In genomic region chr4:5784960-5785611, GRCh38 we compare ENCODE assay signal across 16 cellular contexts.
DNase-seq lines count a peak whose midpoint lies in the region; ATAC-seq and TF ChIP-seq lines count a peak whose summit lies in the region.
"Had no signal": no experiment of that assay in that cellular context is flagged by ENCODE, and none has a peak within 500 bp of the region (broad histone marks: within the 10 kb centered on the region; RNA-seq: fewer than 3 reads in every experiment).

No MANE protein-coding gene starts in this region.

- peaks cover 10% of the 10 kb centered on the region for H3K27me3 Mint-ChIP-seq in neural progenitor cell (ENCODE audit: insufficient read depth, low read depth)
- peaks cover 0 to 4% of the 10 kb centered on the region in 2 donors for H3K27me3 Mint-ChIP-seq in T-cell
- H3K27me3 Mint-ChIP-seq: stimulated activated memory B cell treated with anti-CD40 and anti-IgM and Interleukin-4, amounts not matched to agents 10 μg/mL and 1 μg/mL and 100 μg/mL, for 72 hours had no signal

- H3K9me2 ChIP-seq in GM23248 (ENCODE audit: insufficient read depth): no peaks in the 10 kb centered on the region

- in situ Hi-C loops in GM23248 (cut with MboI): no loop called here
- in situ Hi-C loops in astrocyte of the spinal cord (cut with HindIII; ENCODE audit: low sequenced_read_pairs): no loop called here

- no peak for ATAC-seq in foreskin keratinocyte
- no peak for ATAC-seq in HG02798 (IDR thresholded peaks at IDR 0.05; ENCODE audit: poor library complexity, unreplicated experiment)
- no peak for ATAC-seq in T-cell (replicated peaks in 1 of 4)
- ATAC-seq: stimulated activated memory B cell treated with anti-CD40 and anti-IgM and Interleukin-4, amounts not matched to agents 10 μg/mL and 1 μg/mL and 100 μg/mL, for 72 hours had no signal

- no peak overlapping the region for H3K4me2 ChIP-seq in GM23248 (ENCODE audit: unreplicated experiment)
- H3K4me2 ChIP-seq in neural progenitor cell: no peak overlapping the region

- H3K36me3 Mint-ChIP-seq in neural progenitor cell (peaks cover 36% of the 10 kb centered on the region), T-cell (no peaks in the 10 kb centered on the region)
- H3K36me3 Mint-ChIP-seq: immature natural killer cell; stimulated activated memory B cell treated with anti-CD40 and anti-IgM and Interleukin-4, amounts not matched to agents 10 μg/mL and 1 μg/mL and 100 μg/mL, for 72 hours had no signal

- no peaks in the 10 kb centered on the region for H3K4me1 Mint-ChIP-seq in neural progenitor cell
- H3K4me1 Mint-ChIP-seq in T-cell: no peaks in the 10 kb centered on the region
- H3K4me1 Mint-ChIP-seq: immature natural killer cell; stimulated activated memory B cell treated with anti-CD40 and anti-IgM and Interleukin-4, amounts not matched to agents 10 μg/mL and 1 μg/mL and 100 μg/mL, for 72 hours had no signal

- no peaks in the 10 kb centered on the region for H4K20me1 ChIP-seq in GM23248 (ENCODE audit: insufficient read depth)
- no peaks in the 10 kb centered on the region for H4K20me1 ChIP-seq in neural progenitor cell (ENCODE audit: low read depth)

- H3K79me2 ChIP-seq in GM23248 (ENCODE audit: insufficient read depth) (peaks cover 12% of the 10 kb centered on the region), neural progenitor cell (ENCODE audit: low read depth) (no peaks in the 10 kb centered on the region)

- POLR2A ChIA-PET in T-cell (lab: Charles Lee): no interaction called here

- DNase-seq in GM23248 (no peak), astrocyte of the spinal cord (ENCODE audit: low read depth, low spot score) (no peak), foreskin keratinocyte (peak in 1 of 2 donors; percentile 25), neural progenitor cell (ENCODE audit: low spot score) (peak; percentile 55), Peyer's patch (no peak), cerebellum (ENCODE audit: low spot score) (no peak), T-cell (no peak)
- DNase-seq: activated naive CD4-positive, alpha-beta T cell treated with anti-CD3 and anti-CD28 coated beads, Interleukin-2, amount 50 U/mL, for 16 hours; BE2C; immature natural killer cell; Kasumi-1; NCI-H187 treated with DMSO at 0.1 percent for 48 hours; stimulated activated CD4-positive, alpha-beta T cell treated with anti-CD3 and anti-CD28 coated beads, Interleukin-4, amount 100 ng/mL, for 4 hours had no signal

- CTCF ChIA-PET in T-cell (lab: Charles Lee): no interaction called here

- H3K4me3 Mint-ChIP-seq in neural progenitor cell (no peak overlapping the region), T-cell (no peak overlapping the region)
- H3K4me3 Mint-ChIP-seq: immature natural killer cell; stimulated activated memory B cell treated with anti-CD40 and anti-IgM and Interleukin-4, amounts not matched to agents 10 μg/mL and 1 μg/mL and 100 μg/mL, for 72 hours had no signal

- H3K36me3 ChIP-seq in GM23248 (ENCODE audit: low read depth) (peaks cover 5% of the 10 kb centered on the region; the same call in 1 of the 2 replicates), neural progenitor cell (no peaks in the 10 kb centered on the region), Peyer's patch (peaks cover 0 to 5% (median 0%) of the 10 kb centered on the region in 3 donors)
- H3K36me3 ChIP-seq: BE2C had no signal

- H3K9me3 ChIP-seq in GM23248 (ENCODE audit: low read depth) (no peaks in the 10 kb centered on the region), neural progenitor cell (ENCODE audit: low read depth) (no peaks in the 10 kb centered on the region), Peyer's patch (no peaks in the 10 kb centered on the region)
- H3K9me3 ChIP-seq: BE2C had no signal

- no peaks in the 10 kb centered on the region for H3K27me3 ChIP-seq in GM23248 (replicated peaks; ENCODE audit: insufficient read depth)
- no peaks in the 10 kb centered on the region for H3K27me3 ChIP-seq in foreskin keratinocyte
- H3K27me3 ChIP-seq in neural progenitor cell: no peaks in the 10 kb centered on the region
- H3K27me3 ChIP-seq in Peyer's patch: no peaks in the 10 kb centered on the region
- H3K27me3 ChIP-seq: BE2C had no signal

- TF ChIP-seq CTCF in astrocyte of the spinal cord (IDR thresholded peaks at IDR 0.05; ENCODE audit: low read depth, low read length): peak; percentile 15
- peak; percentile 2 for TF ChIP-seq CTCF in foreskin keratinocyte (conservative IDR thresholded peaks at IDR 0.05)
- TF ChIP-seq CTCF in neural progenitor cell (IDR thresholded peaks at IDR 0.05): no peak
- no peak for TF ChIP-seq CTCF in Peyer's patch (IDR thresholded peaks at IDR 0.05)

- H3K4me1 ChIP-seq in GM23248 (ENCODE audit: insufficient read depth) (peaks cover 10% of the 10 kb centered on the region; the same call in 1 of the 2 replicates), foreskin keratinocyte (peaks cover 10% of the 10 kb centered on the region), neural progenitor cell (peaks cover 10% of the 10 kb centered on the region), Peyer's patch (no peaks in the 10 kb centered on the region)
- H3K4me1 ChIP-seq: BE2C had no signal

- H3K4me3 ChIP-seq in GM23248 (no peak overlapping the region), astrocyte of the spinal cord (ENCODE audit: low read depth, low read length) (no peak overlapping the region), neural progenitor cell (no peak overlapping the region), Peyer's patch (no peak overlapping the region)
- H3K4me3 ChIP-seq: SK-N-MC had no signal

- H3K9ac ChIP-seq in GM23248 (0 out of 2 replicates have a peak overlapping the region, but pooled peaks have one; percentile 7), neural progenitor cell (no peak overlapping the region)

- H3K27ac Mint-ChIP-seq in neural progenitor cell: no peak overlapping the region
- no peak overlapping the region for H3K27ac Mint-ChIP-seq in T-cell
- H3K27ac Mint-ChIP-seq: immature natural killer cell; stimulated activated memory B cell treated with anti-CD40 and anti-IgM and Interleukin-4, amounts not matched to agents 10 μg/mL and 1 μg/mL and 100 μg/mL, for 72 hours had no signal

- H2AFZ ChIP-seq in GM23248: no peak overlapping the region
- H2AFZ ChIP-seq in neural progenitor cell (replicated peaks): no peak overlapping the region

- no peak overlapping the region for H3K27ac ChIP-seq in GM23248
- H3K27ac ChIP-seq in foreskin keratinocyte: no peak overlapping the region
- no peak overlapping the region for H3K27ac ChIP-seq in neural progenitor cell
- H3K27ac ChIP-seq in Peyer's patch: no peak overlapping the region
- H3K27ac ChIP-seq: SK-N-MC had no signal

- H3K9me3 Mint-ChIP-seq in neural progenitor cell: no peaks in the 10 kb centered on the region
- H3K9me3 Mint-ChIP-seq in T-cell: no peaks in the 10 kb centered on the region
- H3K9me3 Mint-ChIP-seq: immature natural killer cell had no signal

- no peak for TF ChIP-seq POLR2A in Peyer's patch (IDR thresholded peaks at IDR 0.05)

- H3F3A ChIP-seq in GM23248 (ENCODE audit: insufficient read depth): peaks cover 16% of the 10 kb centered on the region
- H3F3A ChIP-seq in neural progenitor cell (ENCODE audit: low read depth): peaks cover 8% of the 10 kb centered on the region

- 82 to 83% methylated on average over 9 of the region's 9 CpGs for WGBS in GM23248 (ENCODE audit: low coverage in 1 of 2, low lambda C conversion rate in 2 of 2, missing lambda C conversion rate in 2 of 2), 2 experiments

Comparison
In these comparisons a context has a peak if more than half of its experiments do, and no peak if none do; other contexts are left out.
1. CTCF ChIP-seq: peak in astrocyte of the spinal cord (single experiment) and foreskin keratinocyte (single experiment); none in neural progenitor cell (single experiment) and Peyer's patch (0 of 6).